In the genomic region with DNA sequence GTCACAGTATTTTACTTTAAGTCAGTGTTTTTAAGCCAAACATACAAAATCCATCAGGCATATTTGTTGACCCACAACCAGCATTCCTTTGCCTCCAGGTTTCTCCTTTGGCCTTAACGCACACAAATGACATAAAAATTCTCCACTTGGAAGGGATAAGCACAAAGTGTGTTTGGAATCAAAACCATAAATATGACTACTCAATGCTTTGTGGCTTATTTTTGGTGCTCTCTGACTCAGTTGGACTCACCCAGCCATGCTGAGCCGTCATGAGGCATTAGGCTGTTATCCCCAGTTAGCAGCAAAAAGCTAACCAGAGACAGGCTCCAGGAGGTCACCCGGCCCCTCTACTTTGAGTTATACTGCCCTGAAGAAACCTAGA, we compare ENCODE assay signal across 8 cellular contexts. TPM values are rescaled to one million over a fixed set of nuclear protein-coding genes. Genes with fewer than 3 reads are reported as not detected.
A peak's percentile ranks its signal among the peaks of the same experiment; 100 is the strongest.
DNase-seq lines count a peak whose midpoint lies in the region; ATAC-seq and TF ChIP-seq lines count a peak whose summit lies in the region.

No MANE protein-coding gene starts in this region.

- peaks cover 72 to 82% (median 79%) of the 10 kb centered on the region in 3 donors for H3K4me1 Mint-ChIP-seq in T-cell

- CTCF ChIA-PET in T-cell (lab: Charles Lee): interaction anchor here in 1 of 2 donors (0.6 kb wide), 1 partner anchor 330 kb away, joined by 4 read pairs; no protein-coding TSS in a partner anchor

- H3K36me3 Mint-ChIP-seq in T-cell: peaks cover 8% of the 10 kb centered on the region

- no peak for DNase-seq in T-cell
- peak; percentile 58 for DNase-seq in fibroblast of the aortic adventitia (ENCODE audit: low read depth)
- DNase-seq in skeletal muscle cell (ENCODE audit: low read depth): no peak
- DNase-seq in NCI-H524 treated with DMSO at 0.1 percent for 48 hours (lab: John Stamatoyannopoulos, UW): no peak
- DNase-seq in NCI-H524 (lab: John Stamatoyannopoulos, UW): no peak

- no peak for TF ChIP-seq CTCF in fibroblast of the aortic adventitia (IDR thresholded peaks at IDR 0.05; ENCODE audit: insufficient read depth, low read length)

- POLR2A ChIA-PET in T-cell (lab: Charles Lee): no interaction called here

- H3K27me3 Mint-ChIP-seq in T-cell: no peaks in the 10 kb centered on the region

- peak overlapping the region; percentile 79 for H3K4me3 ChIP-seq in GM08714 (ENCODE audit: low read length)
- H3K4me3 ChIP-seq in fibroblast of the aortic adventitia (ENCODE audit: low read depth, low read length): peak overlapping the region; percentile 97
- H3K4me3 ChIP-seq in skeletal muscle cell (ENCODE audit: low read depth, low read length): peak overlapping the region; percentile 75

- peak overlapping the region; percentile 96 to 99 for H3K27ac Mint-ChIP-seq in T-cell

- ATAC-seq in T-cell (replicated peaks in 1 of 4) (no peak), HG03439 (IDR thresholded peaks at IDR 0.05; ENCODE audit: unreplicated experiment) (no peak), HG02642 (IDR thresholded peaks at IDR 0.05; ENCODE audit: poor library complexity, unreplicated experiment) (no peak)

- no peaks in the 10 kb centered on the region for H3K9me3 Mint-ChIP-seq in T-cell

- peak overlapping the region; percentile 96 to 98 (median 98) for H3K4me3 Mint-ChIP-seq in T-cell

RNA-seq across cellular contexts. Expression of a gene that starts 0.9 kb away (rescaled TPM):
- 10 to 100 TPM; 15.3 to 31.3 (median 24.9) TPM for total RNA-seq in T-cell
- 3.4 and 10.8 TPM in 2 replicates for total RNA-seq in fibroblast of the aortic adventitia (ENCODE audit: low replicate concordance)

RNA-seq across cellular contexts. Expression of a gene that starts 2.5 kb away (rescaled TPM):
- 10 to 100 TPM; 15.3 to 26.8 (median 19.0) TPM for total RNA-seq in T-cell
- total RNA-seq in fibroblast of the aortic adventitia (ENCODE audit: low replicate concordance): 10.9 and 16.4 TPM in 2 replicates

RNA-seq across cellular contexts. Expression of a gene that starts 27.1 kb away (rescaled TPM):
- total RNA-seq in T-cell: under 1 TPM in 2 of 5 donors, not detected in 3; 0.15 to 0.16 TPM
- total RNA-seq in fibroblast of the aortic adventitia (ENCODE audit: low replicate concordance): 0.09 and 0.49 TPM in 2 replicates

RNA-seq across cellular contexts. Expression of a gene that starts 27.2 kb away (rescaled TPM):
- 1 to 10 TPM in 3 of 5 donors, under 1 TPM in 2; 0.54 to 2.6 (median 2.2) TPM for total RNA-seq in T-cell
- total RNA-seq in fibroblast of the aortic adventitia (ENCODE audit: low replicate concordance): 0.18 and 0.33 TPM in 2 replicates

RNA-seq across cellular contexts. Expression of a gene that starts 34.6 kb away (rescaled TPM):
- total RNA-seq in T-cell: 100 to 1,000 TPM in 4 of 5 donors, 10 to 100 TPM in 1; 74.3 to 153 (median 135) TPM
- 26.1 and 138 TPM in 2 replicates for total RNA-seq in fibroblast of the aortic adventitia (ENCODE audit: low replicate concordance)
